Comparison of ENCODE assay signal across 15 cellular contexts in the genomic region with DNA sequence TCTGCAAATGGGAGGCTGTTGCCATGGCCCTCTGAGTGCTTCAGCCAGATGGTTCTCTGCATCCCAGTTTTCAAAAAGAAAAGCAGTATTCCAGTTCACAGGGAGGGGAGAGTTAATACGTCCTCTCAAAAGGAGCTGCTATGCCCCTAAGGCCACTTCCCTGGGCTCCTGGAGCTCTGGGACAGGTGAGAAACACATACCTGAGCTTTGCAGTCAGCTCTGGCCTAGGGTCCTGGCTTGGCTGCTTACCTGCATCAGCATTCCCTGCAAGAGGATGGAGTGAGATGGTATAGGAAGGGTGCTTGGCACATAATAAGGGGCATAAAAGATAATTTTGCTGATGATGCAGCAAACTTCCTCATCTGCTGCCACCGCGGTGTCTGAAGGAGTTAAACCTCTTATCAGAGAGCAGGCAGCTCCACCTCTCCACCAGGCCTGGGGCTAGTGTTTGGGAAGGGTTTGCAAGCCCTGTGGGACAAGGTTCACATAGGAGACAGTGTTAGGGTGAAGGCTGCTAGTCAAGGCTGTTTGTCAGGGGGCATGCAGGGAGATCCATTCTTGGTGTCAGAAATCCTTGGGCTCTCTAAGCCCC.
A peak's percentile ranks its signal among the peaks of the same experiment; 100 is the strongest.
DNase-seq lines count a peak whose midpoint lies in the region; TF ChIP-seq lines count a peak whose summit lies in the region.
"Had no signal": no experiment of that assay in that cellular context is flagged by ENCODE, and none has a peak within 500 bp of the region (broad histone marks: within the 10 kb centered on the region; RNA-seq: fewer than 3 reads in every experiment).

No MANE protein-coding gene starts in this region.

- H3K36me3 ChIP-seq in adipocyte (ENCODE audit: control insufficient read depth, insufficient read depth, low read length, severe bottlenecking): no peaks in the 10 kb centered on the region
- no peaks in the 10 kb centered on the region for H3K36me3 ChIP-seq in testis (ENCODE audit: low read depth, missing control alignments)
- H3K36me3 ChIP-seq: pancreas had no signal

- in situ Hi-C loops in GM13977 (cut with MboI; ENCODE audit: low pct_unique_long_range_greater_than_20kb, low sequenced_read_pairs, unreplicated experiment): no loop called here

- H3K4me1 ChIP-seq in adipocyte (ENCODE audit: control insufficient read depth, insufficient read depth, low read length) (peaks cover 34% of the 10 kb centered on the region), testis (peaks cover 14% of the 10 kb centered on the region)
- H3K4me1 ChIP-seq: pancreas had no signal

- intact Hi-C loops in testis (cut with DNase I; ENCODE audit: low total_unique reads): no loop called here

- TF ChIP-seq POLR2A in testis (IDR thresholded peaks at IDR 0.05): no peak

- peak overlapping the region; percentile 7 for H3K9ac ChIP-seq in adipocyte (ENCODE audit: low read length)

- H3K27me3 Mint-ChIP-seq in mesothelial cell of epicardium (ENCODE audit: low read depth): peaks cover 22% of the 10 kb centered on the region
- H3K27me3 Mint-ChIP-seq: activated T-helper 17 cell treated with anti-CD3 and anti-CD28 coated beads, Interleukin-2, amount 50 U/mL, for 72 hours had no signal

- no peaks in the 10 kb centered on the region for H3K9me3 Mint-ChIP-seq in mesothelial cell of epicardium
- H3K9me3 Mint-ChIP-seq: activated T-helper 17 cell treated with anti-CD3 and anti-CD28 coated beads, Interleukin-2, amount 50 U/mL, for 72 hours had no signal

- H3K27ac Mint-ChIP-seq in mesothelial cell of epicardium: peak overlapping the region; percentile 79
- H3K27ac Mint-ChIP-seq: activated T-helper 17 cell treated with anti-CD3 and anti-CD28 coated beads, Interleukin-2, amount 50 U/mL, for 72 hours; memory B cell had no signal

- DNase-seq in NCI-H2196 (lab: John Stamatoyannopoulos, UW; ENCODE audit: unreplicated experiment) (peak; percentile 83), adipocyte (ENCODE audit: low read depth) (no peak), mesothelial cell of epicardium (ENCODE audit: low spot score in 2 of 2, unreplicated experiment in 2 of 2) (no peak), testis (no peak), GM13977 (ENCODE audit: low spot score) (no peak), NAMALWA (ENCODE audit: low spot score) (no peak)
- no peak for DNase-seq in activated naive CD4-positive, alpha-beta T cell treated with Interleukin-2 at 50 U/mL for 16 hours
- DNase-seq: activated CD4-positive, alpha-beta T cell treated with anti-CD3 and anti-CD28 coated beads, Interleukin-2, amount 50 U/mL, for 48 hours; dermis blood vessel endothelial cell; Karpas-422; NCI-H187 treated with DMSO at 0.1 percent for 48 hours; SIG-M5 had no signal

- no peaks in the 10 kb centered on the region for H3K36me3 Mint-ChIP-seq in mesothelial cell of epicardium
- H3K36me3 Mint-ChIP-seq: memory B cell had no signal

- H3K27me3 ChIP-seq in adipocyte (replicated peaks; ENCODE audit: control insufficient read depth, insufficient read depth, low read length) (peaks cover 12% of the 10 kb centered on the region), testis (no peaks in the 10 kb centered on the region)
- H3K27me3 ChIP-seq: pancreas had no signal

- WGBS in testis, 2 donors: 40% methylated on average over 3 of the region's 3 CpGs

- peak overlapping the region; percentile 21 to 53 for H3K27ac ChIP-seq in testis
- H3K27ac ChIP-seq: pancreas had no signal

- no peak overlapping the region for H3K4me3 Mint-ChIP-seq in mesothelial cell of epicardium
- H3K4me3 Mint-ChIP-seq: activated T-helper 17 cell treated with anti-CD3 and anti-CD28 coated beads, Interleukin-2, amount 50 U/mL, for 72 hours; memory B cell had no signal

- H3K4me1 Mint-ChIP-seq in mesothelial cell of epicardium: peaks cover 16% of the 10 kb centered on the region
- H3K4me1 Mint-ChIP-seq: activated T-helper 17 cell treated with anti-CD3 and anti-CD28 coated beads, Interleukin-2, amount 50 U/mL, for 72 hours; memory B cell had no signal

- H3K9me3 ChIP-seq in adipocyte (ENCODE audit: control insufficient read depth, low read length) (no peaks in the 10 kb centered on the region), testis (no peaks in the 10 kb centered on the region)
- H3K9me3 ChIP-seq: pancreas had no signal

- H3K4me3 ChIP-seq in adipocyte (ENCODE audit: low read length) (peak overlapping the region; percentile 2), testis (no peak overlapping the region)
- H3K4me3 ChIP-seq: pancreas had no signal

- TF ChIP-seq CTCF in mesothelial cell of epicardium (IDR thresholded peaks at IDR 0.05; ENCODE audit: unreplicated experiment): no peak
- no peak for TF ChIP-seq CTCF in testis (IDR thresholded peaks at IDR 0.05)
- no peak for TF ChIP-seq CTCF in GM13977 (IDR thresholded peaks at IDR 0.05; ENCODE audit: extremely low read depth, insufficient read depth, missing control alignments)
